Comparison of ENCODE assay signal across 1 cellular context in the genomic region with DNA sequence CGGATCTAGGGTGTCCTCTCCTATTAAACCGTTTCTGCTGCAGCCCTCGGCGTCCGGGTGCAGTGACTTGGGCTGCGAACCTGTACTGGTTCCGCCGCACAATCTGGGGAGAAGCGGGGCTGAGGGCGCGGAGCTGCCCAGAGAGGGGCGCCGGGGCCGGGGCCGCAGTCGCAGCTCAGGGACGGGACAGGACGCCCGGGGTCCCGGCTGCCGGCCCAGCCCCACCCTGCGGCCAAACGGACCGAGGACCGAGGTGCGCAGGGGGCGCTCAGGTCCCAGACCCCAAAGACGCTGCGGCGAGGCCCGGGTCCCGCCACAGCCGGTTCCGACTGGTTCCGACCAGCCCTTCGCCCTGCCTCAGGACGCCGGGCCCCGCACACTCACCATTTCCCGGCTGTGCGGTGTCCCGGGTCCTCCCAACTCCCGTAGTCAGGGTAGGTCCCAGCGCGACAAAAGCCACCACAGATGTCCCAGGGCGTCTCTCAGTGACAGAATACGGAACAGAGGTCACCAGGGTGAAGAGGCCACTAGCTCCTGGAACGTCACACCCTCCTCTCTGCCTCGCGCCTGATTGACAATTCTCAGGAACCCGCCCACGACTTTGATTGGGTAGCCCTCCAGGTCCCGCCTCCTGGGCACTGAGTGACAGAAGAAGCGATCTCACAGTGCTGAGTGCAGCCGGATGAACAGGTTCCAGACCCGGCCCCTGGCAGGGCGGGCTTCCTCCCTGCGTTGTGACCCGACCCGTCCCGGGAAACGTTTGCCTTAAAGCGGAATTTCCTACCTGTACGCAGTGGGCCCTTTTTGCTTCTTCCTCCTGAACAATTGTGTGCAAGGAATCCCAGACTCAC.
TF ChIP-seq lines count a peak whose summit lies in the region.

Gene ZNF44, minus strand, starts transcription at position 576 of the 851 bp plus-strand sequence. Its CDS starts 189 bp downstream, at position 387.

TF ChIP-seq in HepG2, 621 proteins besides CTCF, POLR2A, EP300 and RAD21 (continued from another document and continues in another):
- TF ChIP-seq PATZ1 (CRISPR knock-in tag; IDR thresholded peaks at IDR 0.05) (no peak), HES4 (CRISPR knock-in tag; IDR thresholded peaks at IDR 0.05; ENCODE audit: borderline replicate concordance) (peak; percentile 57; the same call in 1 of the 2 replicates), ZNF660 (CRISPR knock-in tag; IDR thresholded peaks at IDR 0.05; ENCODE audit: borderline replicate concordance, low read depth) (no peak), NFKBIZ (CRISPR knock-in tag; IDR thresholded peaks at IDR 0.05) (no peak), ARNT (IDR thresholded peaks at IDR 0.05) (no peak), ZFX (CRISPR knock-in tag; IDR thresholded peaks at IDR 0.05; ENCODE audit: low read depth) (peak; percentile 76), KAT8 (CRISPR knock-in tag; IDR thresholded peaks at IDR 0.05) (peak; percentile 88), ARHGAP35 (CRISPR knock-in tag; IDR thresholded peaks at IDR 0.05; ENCODE audit: borderline replicate concordance) (no peak), ATF2 (CRISPR knock-in tag; IDR thresholded peaks at IDR 0.05) (no peak), SMAD9 (CRISPR knock-in tag; IDR thresholded peaks at IDR 0.05) (no peak), PAF1 (CRISPR knock-in tag; IDR thresholded peaks at IDR 0.05) (no peak), PHF5A (CRISPR knock-in tag; IDR thresholded peaks at IDR 0.05; ENCODE audit: low read depth, unreplicated experiment) (no peak), MLLT10 (CRISPR knock-in tag; IDR thresholded peaks at IDR 0.05) (no peak), ARID2 (CRISPR knock-in tag; IDR thresholded peaks at IDR 0.05; ENCODE audit: borderline replicate concordance) (no peak), HIVEP1 (CRISPR knock-in tag; IDR thresholded peaks at IDR 0.05) (peak; percentile 29; the same call in 1 of the 2 replicates), ZFP91 (CRISPR knock-in tag; IDR thresholded peaks at IDR 0.05; ENCODE audit: borderline replicate concordance) (peak; percentile 99), ZFYVE20 (CRISPR knock-in tag; IDR thresholded peaks at IDR 0.05; ENCODE audit: borderline replicate concordance, low read depth) (no peak), ERF (CRISPR knock-in tag; IDR thresholded peaks at IDR 0.05) (peak; percentile 67), PHF8 (CRISPR knock-in tag; IDR thresholded peaks at IDR 0.05) (peak; percentile 52), ONECUT2 (CRISPR knock-in tag; IDR thresholded peaks at IDR 0.05) (no peak), HNRNPUL1 (IDR thresholded peaks at IDR 0.05; ENCODE audit: low read depth, low read length) (no peak), ZNF431 (CRISPR knock-in tag; IDR thresholded peaks at IDR 0.05; ENCODE audit: borderline replicate concordance, low read depth) (no peak), POLR2AphosphoS2 (IDR thresholded peaks at IDR 0.05; ENCODE audit: low read depth, low read length) (peak; percentile 91), POGK (CRISPR knock-in tag; conservative IDR thresholded peaks at IDR 0.05) (no peak), KDM3A (CRISPR knock-in tag; IDR thresholded peaks at IDR 0.05; ENCODE audit: low read depth) (no peak), NFRKB (IDR thresholded peaks at IDR 0.05) (no peak), SCMH1 (CRISPR knock-in tag; IDR thresholded peaks at IDR 0.05; ENCODE audit: borderline replicate concordance) (no peak), ZNF138 (CRISPR knock-in tag; IDR thresholded peaks at IDR 0.05; ENCODE audit: low read depth) (no peak), ZNF788 (CRISPR knock-in tag; IDR thresholded peaks at IDR 0.05; ENCODE audit: borderline replicate concordance) (peak; percentile 28; the same call in 1 of the 2 replicates), MEIS2 (CRISPR knock-in tag; IDR thresholded peaks at IDR 0.05) (no peak), DPF2 (CRISPR knock-in tag; IDR thresholded peaks at IDR 0.05; ENCODE audit: borderline replicate concordance, low read depth) (no peak), DBP (CRISPR knock-in tag; IDR thresholded peaks at IDR 0.05; ENCODE audit: not compliant biosample characterization) (no peak)
- TF ChIP-seq, protein P1, sequence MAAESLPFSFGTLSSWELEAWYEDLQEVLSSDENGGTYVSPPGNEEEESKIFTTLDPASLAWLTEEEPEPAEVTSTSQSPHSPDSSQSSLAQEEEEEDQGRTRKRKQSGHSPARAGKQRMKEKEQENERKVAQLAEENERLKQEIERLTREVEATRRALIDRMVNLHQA (CRISPR knock-in tag; IDR thresholded peaks at IDR 0.05): no peak
- TF ChIP-seq, protein P2, sequence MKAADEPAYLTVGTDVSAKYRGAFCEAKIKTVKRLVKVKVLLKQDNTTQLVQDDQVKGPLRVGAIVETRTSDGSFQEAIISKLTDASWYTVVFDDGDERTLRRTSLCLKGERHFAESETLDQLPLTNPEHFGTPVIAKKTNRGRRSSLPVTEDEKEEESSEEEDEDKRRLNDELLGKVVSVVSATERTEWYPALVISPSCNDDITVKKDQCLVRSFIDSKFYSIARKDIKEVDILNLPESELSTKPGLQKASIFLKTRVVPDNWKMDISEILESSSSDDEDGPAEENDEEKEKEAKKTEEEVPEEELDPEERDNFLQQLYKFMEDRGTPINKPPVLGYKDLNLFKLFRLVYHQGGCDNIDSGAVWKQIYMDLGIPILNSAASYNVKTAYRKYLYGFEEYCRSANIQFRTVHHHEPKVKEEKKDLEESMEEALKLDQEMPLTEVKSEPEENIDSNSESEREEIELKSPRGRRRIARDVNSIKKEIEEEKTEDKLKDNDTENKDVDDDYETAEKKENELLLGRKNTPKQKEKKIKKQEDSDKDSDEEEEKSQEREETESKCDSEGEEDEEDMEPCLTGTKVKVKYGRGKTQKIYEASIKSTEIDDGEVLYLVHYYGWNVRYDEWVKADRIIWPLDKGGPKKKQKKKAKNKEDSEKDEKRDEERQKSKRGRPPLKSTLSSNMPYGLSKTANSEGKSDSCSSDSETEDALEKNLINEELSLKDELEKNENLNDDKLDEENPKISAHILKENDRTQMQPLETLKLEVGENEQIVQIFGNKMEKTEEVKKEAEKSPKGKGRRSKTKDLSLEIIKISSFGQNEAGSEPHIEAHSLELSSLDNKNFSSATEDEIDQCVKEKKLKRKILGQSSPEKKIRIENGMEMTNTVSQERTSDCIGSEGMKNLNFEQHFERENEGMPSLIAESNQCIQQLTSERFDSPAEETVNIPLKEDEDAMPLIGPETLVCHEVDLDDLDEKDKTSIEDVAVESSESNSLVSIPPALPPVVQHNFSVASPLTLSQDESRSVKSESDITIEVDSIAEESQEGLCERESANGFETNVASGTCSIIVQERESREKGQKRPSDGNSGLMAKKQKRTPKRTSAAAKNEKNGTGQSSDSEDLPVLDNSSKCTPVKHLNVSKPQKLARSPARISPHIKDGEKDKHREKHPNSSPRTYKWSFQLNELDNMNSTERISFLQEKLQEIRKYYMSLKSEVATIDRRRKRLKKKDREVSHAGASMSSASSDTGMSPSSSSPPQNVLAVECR (CRISPR knock-in tag; IDR thresholded peaks at IDR 0.05; ENCODE audit: borderline replicate concordance): peak; percentile 83
- TF ChIP-seq, protein P3, sequence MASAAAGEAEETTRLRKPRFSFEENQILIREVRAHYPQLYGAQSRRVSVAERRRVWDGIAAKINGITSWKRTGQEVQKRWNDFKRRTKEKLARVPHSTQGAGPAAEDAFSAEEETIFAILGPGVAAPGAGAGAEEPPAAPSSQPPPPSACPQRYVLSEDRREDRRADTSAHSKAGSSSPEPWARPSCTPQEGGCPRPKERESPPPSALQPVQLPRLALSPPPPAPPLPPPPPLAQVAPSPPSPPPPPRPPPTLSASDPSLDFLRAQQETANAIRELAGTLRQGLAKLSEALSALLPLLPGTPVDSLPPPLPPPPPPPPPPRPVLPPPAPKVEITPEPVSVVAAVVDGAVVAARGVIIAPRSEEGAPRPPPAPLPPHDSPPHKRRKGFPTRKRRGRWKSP (CRISPR knock-in tag; IDR thresholded peaks at IDR 0.05): peak; percentile 69; the same call in 1 of the 2 replicates
- TF ChIP-seq, protein P4, sequence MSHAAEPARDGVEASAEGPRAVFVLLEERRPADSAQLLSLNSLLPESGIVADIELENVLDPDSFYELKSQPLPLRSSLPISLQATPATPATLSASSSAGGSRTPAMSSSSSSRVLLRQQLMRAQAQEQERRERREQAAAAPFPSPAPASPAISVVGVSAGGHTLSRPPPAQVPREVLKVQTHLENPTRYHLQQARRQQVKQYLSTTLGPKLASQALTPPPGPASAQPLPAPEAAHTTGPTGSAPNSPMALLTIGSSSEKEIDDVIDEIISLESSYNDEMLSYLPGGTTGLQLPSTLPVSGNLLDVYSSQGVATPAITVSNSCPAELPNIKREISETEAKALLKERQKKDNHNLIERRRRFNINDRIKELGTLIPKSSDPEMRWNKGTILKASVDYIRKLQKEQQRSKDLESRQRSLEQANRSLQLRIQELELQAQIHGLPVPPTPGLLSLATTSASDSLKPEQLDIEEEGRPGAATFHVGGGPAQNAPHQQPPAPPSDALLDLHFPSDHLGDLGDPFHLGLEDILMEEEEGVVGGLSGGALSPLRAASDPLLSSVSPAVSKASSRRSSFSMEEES (CRISPR knock-in tag; IDR thresholded peaks at IDR 0.05): no peak
- TF ChIP-seq, protein P5, sequence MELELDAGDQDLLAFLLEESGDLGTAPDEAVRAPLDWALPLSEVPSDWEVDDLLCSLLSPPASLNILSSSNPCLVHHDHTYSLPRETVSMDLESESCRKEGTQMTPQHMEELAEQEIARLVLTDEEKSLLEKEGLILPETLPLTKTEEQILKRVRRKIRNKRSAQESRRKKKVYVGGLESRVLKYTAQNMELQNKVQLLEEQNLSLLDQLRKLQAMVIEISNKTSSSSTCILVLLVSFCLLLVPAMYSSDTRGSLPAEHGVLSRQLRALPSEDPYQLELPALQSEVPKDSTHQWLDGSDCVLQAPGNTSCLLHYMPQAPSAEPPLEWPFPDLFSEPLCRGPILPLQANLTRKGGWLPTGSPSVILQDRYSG (CRISPR knock-in tag; IDR thresholded peaks at IDR 0.05): no peak
- TF ChIP-seq, protein P6, sequence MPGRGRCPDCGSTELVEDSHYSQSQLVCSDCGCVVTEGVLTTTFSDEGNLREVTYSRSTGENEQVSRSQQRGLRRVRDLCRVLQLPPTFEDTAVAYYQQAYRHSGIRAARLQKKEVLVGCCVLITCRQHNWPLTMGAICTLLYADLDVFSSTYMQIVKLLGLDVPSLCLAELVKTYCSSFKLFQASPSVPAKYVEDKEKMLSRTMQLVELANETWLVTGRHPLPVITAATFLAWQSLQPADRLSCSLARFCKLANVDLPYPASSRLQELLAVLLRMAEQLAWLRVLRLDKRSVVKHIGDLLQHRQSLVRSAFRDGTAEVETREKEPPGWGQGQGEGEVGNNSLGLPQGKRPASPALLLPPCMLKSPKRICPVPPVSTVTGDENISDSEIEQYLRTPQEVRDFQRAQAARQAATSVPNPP (CRISPR knock-in tag; IDR thresholded peaks at IDR 0.05): peak; percentile 45; the same call in 1 of the 2 replicates
